In the genomic region with DNA sequence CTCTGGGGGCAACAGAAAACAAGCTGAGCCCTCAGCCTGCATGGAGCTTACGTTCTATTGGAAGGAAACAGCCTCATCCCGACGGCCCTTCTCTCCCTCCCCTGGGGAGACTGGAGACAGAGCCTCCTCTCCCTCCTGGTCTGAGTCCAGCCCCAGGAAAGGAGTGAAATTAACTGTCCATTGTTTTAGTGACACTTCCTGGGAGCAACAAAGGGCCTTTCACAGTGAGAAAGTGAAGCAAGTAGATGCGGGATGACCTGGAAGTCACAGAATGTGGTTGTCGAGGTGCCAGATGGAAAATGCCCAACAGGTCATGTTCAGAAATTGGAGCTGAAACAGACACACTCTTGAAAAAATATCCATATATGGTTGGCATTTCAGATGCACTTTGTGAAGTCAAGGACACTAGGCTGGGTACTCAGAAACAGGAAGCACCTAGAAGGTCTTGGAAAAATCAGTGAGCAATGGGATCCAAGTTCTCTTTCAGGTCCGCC, we compare ENCODE assay signal across 29 cellular contexts.
"Had no signal": no experiment of that assay in that cellular context is flagged by ENCODE, and none has a peak within 500 bp of the region (broad histone marks: within the 10 kb centered on the region; RNA-seq: fewer than 3 reads in every experiment).

No MANE protein-coding gene starts in this region.

- H3K27ac Mint-ChIP-seq: activated CD8-positive, alpha-beta T cell treated with anti-CD3 and anti-CD28 coated beads for 36 hours; activated naive CD4-positive, alpha-beta T cell treated with anti-CD3 and anti-CD28 coated beads, Interleukin-2, amount 10 ng/mL, durations not matched to agents 7 days and 5 days; activated naive CD8-positive, alpha-beta T cell treated with anti-CD3 and anti-CD28 coated beads for 36 hours; activated T-cell treated with anti-CD3 and anti-CD28 coated beads, Interleukin-2, amount 50 U/mL, for 72 hours; activated T-helper 2 cell treated with anti-CD3 and anti-CD28 coated beads, Interferon-gamma antibody, Interleukin-2, Interleukin-4, amounts not matched to agents 10 μg/mL and 5 μg/mL and 100 μg/mL, durations not matched to agents 14 hours and 24 hours and 36 hours; T-helper 1 cell treated with Interleukin-12 subunit alpha and Interleukin-12 subunit beta and Interleukin-4 antibody, amounts not matched to agents 30 μg/mL and 1 μg/mL, for 36 hours had no signal

- ATAC-seq: activated CD4-positive, CD25-positive, alpha-beta regulatory T cell treated with anti-CD3 and anti-CD28 coated beads, Interleukin-2, amount 50 U/mL, for 24 hours; activated CD8-positive, alpha-beta T cell treated with anti-CD3 and anti-CD28 coated beads for 36 hours; activated T-cell treated with anti-CD3 and anti-CD28 coated beads, Interleukin-2, amount 50 U/mL, for 72 hours; Panc1 had no signal

- H3K36me3 Mint-ChIP-seq: activated naive CD4-positive, alpha-beta T cell treated with anti-CD3 and anti-CD28 coated beads, Interleukin-2, amount 10 ng/mL, durations not matched to agents 7 days and 5 days; activated naive CD8-positive, alpha-beta T cell treated with anti-CD3 and anti-CD28 coated beads for 36 hours had no signal

- H3K4me3 ChIP-seq: MG63, SJSA1 had no signal

- H3K9me3 Mint-ChIP-seq: activated CD8-positive, alpha-beta T cell treated with anti-CD3 and anti-CD28 coated beads for 36 hours; activated naive CD8-positive, alpha-beta T cell treated with anti-CD3 and anti-CD28 coated beads for 36 hours; activated T-helper 2 cell treated with anti-CD3 and anti-CD28 coated beads, Interferon-gamma antibody, Interleukin-2, Interleukin-4, amounts not matched to agents 10 μg/mL and 5 μg/mL and 100 μg/mL, durations not matched to agents 14 hours and 24 hours and 36 hours; T-helper 1 cell treated with Interleukin-12 subunit alpha and Interleukin-12 subunit beta and Interleukin-4 antibody, amounts not matched to agents 30 μg/mL and 1 μg/mL, for 36 hours had no signal

- H3K4me1 Mint-ChIP-seq: activated naive CD4-positive, alpha-beta T cell treated with anti-CD3 and anti-CD28 coated beads, Interleukin-2, amount 10 ng/mL, durations not matched to agents 7 days and 5 days; activated naive CD8-positive, alpha-beta T cell treated with anti-CD3 and anti-CD28 coated beads for 36 hours had no signal

- H3K27ac ChIP-seq: brain microvascular endothelial cell, RWPE1, SJSA1 had no signal

- H3K4me3 Mint-ChIP-seq: activated CD8-positive, alpha-beta T cell treated with anti-CD3 and anti-CD28 coated beads for 36 hours; activated naive CD4-positive, alpha-beta T cell treated with anti-CD3 and anti-CD28 coated beads, Interleukin-2, amount 10 ng/mL, durations not matched to agents 7 days and 5 days; activated naive CD8-positive, alpha-beta T cell treated with anti-CD3 and anti-CD28 coated beads for 36 hours; activated T-cell treated with anti-CD3 and anti-CD28 coated beads, Interleukin-2, amount 50 U/mL, for 72 hours; T-helper 1 cell treated with Interleukin-12 subunit alpha and Interleukin-12 subunit beta and Interleukin-4 antibody, amounts not matched to agents 30 μg/mL and 1 μg/mL, for 36 hours had no signal

- DNase-seq: activated CD4-positive, alpha-beta T cell treated with anti-CD3 and anti-CD28 coated beads for 4 hours; activated CD8-positive, alpha-beta memory T cell treated with anti-CD3 and anti-CD28 coated beads, Interleukin-2, amount 50 U/mL, for 4 hours; activated CD8-positive, alpha-beta T cell treated with anti-CD3 and anti-CD28 coated beads for 36 hours; activated gamma-delta T cell treated with Interleukin-2 at 50 U/mL for 16 hours; activated naive CD4-positive, alpha-beta T cell treated with anti-CD3 and anti-CD28 coated beads, Interleukin-2, amount 10 ng/mL, durations not matched to agents 7 days and 5 days; activated naive CD8-positive, alpha-beta T cell treated with anti-CD3 and anti-CD28 coated beads for 36 hours; activated T-cell treated with anti-CD3 and anti-CD28 coated beads, Interleukin-2, amount 50 U/mL, for 72 hours; brain microvascular endothelial cell; KBM-7; MG63; MV-4-11; NCI-H1092 treated with DMSO at 0.1 percent for 48 hours; NCI-H1417 treated with DMSO at 0.1 percent for 48 hours; NCI-H1694; NCI-H2029; NCI-H2107; NCI-H2171 treated with DMSO at 0.1 percent for 48 hours; NCI-H345; NCI-H510A; NCI-H526 treated with DMSO at 0.1 percent for 48 hours; NCI-H82; OCI-M1; SHP77 had no signal

- H3K27me3 ChIP-seq: brain microvascular endothelial cell, MG63, SJSA1 had no signal

- H3K9me3 ChIP-seq: MG63, SJSA1 had no signal

- H3K36me3 ChIP-seq: brain microvascular endothelial cell, MG63, SJSA1 had no signal
